In the genomic region with DNA sequence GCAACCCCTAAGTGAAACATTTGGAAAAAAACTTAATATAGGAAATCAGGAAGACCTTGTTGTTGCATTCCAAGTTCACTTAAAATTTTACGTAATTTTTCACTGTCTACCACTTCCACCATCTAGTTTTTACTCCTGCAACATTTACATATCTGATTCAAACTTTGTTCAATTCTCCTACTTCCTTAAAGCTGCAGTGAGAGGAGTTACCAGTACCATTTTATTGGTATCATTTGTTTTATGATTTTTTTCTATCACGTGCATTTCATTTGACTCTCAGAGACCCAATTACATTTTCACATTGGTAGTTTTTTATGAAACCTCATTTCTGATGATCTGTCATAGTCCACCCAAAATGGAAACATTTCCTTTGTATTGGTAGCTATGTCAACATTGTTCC, we compare ENCODE assay signal across 21 cellular contexts.
"Had no signal": no experiment of that assay in that cellular context is flagged by ENCODE, and none has a peak within 500 bp of the region (broad histone marks: within the 10 kb centered on the region; RNA-seq: fewer than 3 reads in every experiment).

No MANE protein-coding gene starts in this region.

- ATAC-seq: effector memory CD8-positive, alpha-beta T cell; esophagus mucosa; foreskin keratinocyte; gastrocnemius medialis; gastroesophageal sphincter; heart left ventricle; heart right ventricle had no signal

- DNase-seq: colonic mucosa; cortex of kidney; dermis blood vessel endothelial cell; dorsolateral prefrontal cortex; effector CD4-positive, alpha-beta T cell; effector CD8-positive, alpha-beta T cell; effector memory CD4-positive, alpha-beta T cell; effector memory CD8-positive, alpha-beta T cell; endodermal cell; erythroblast; esophagus squamous epithelium; foreskin fibroblast; foreskin keratinocyte; foreskin melanocyte; gastrocnemius medialis; glutamatergic neuron; head of caudate nucleus; heart left ventricle; heart right ventricle had no signal
